Comparison of ENCODE assay signal across 2 cellular contexts in genomic region chr20:44683263-44684046, GRCh38.
TF ChIP-seq lines count a peak whose summit lies in the region.

No MANE protein-coding gene starts in this region.

TF ChIP-seq in K562, 482 proteins besides CTCF, POLR2A, EP300 and RAD21:
- TF ChIP-seq ETV1 (tag; conservative IDR thresholded peaks at IDR 0.05; ENCODE audit: low read depth), result peak; percentile 72
- TF ChIP-seq ELF1 (tag; IDR thresholded peaks at IDR 0.05), result peak; percentile 17; the same call in 1 of the 2 replicates
- no peak for TF ChIP-seq TRIM28 (IDR thresholded peaks at IDR 0.05)
- TF ChIP-seq RBM25 (IDR thresholded peaks at IDR 0.05; ENCODE audit: low read depth, low read length, severe bottlenecking), result peak; percentile 38
- TF ChIP-seq YY1 (IDR thresholded peaks at IDR 0.05; ENCODE audit: borderline replicate concordance in 1 of 3, control insufficient read depth in 1 of 3, extremely low read depth in 1 of 3, insufficient read depth in 3 of 3, insufficient read length in 1 of 3, insufficient replicate concordance in 2 of 3, low read depth in 1 of 3, low read length in 2 of 3), result peak in 2 of 3 experiments; percentile 27 to 36
- TF ChIP-seq SMC3 (conservative IDR thresholded peaks at IDR 0.05; ENCODE audit: insufficient read depth, low read depth, low read length), result peak; percentile 65
- TF ChIP-seq ZKSCAN3 (CRISPR knock-in tag; IDR thresholded peaks at IDR 0.05), result no peak
- peak; percentile 58 for TF ChIP-seq TFAP4 (CRISPR knock-in tag; IDR thresholded peaks at IDR 0.05; ENCODE audit: borderline replicate concordance)
- TF ChIP-seq DACH1 (IDR thresholded peaks at IDR 0.05; ENCODE audit: partially characterized antibody), result peak; percentile 82
- no peak for TF ChIP-seq MCM7 (IDR thresholded peaks at IDR 0.05)
- no peak for TF ChIP-seq ZNF639 (CRISPR knock-in tag; conservative IDR thresholded peaks at IDR 0.05 in 1 of 2, IDR thresholded peaks at IDR 0.05 in 1 of 2)
- peak; percentile 58 for TF ChIP-seq CEBPB (tag; IDR thresholded peaks at IDR 0.05)
- no peak for TF ChIP-seq MXD1 (CRISPR knock-in tag; IDR thresholded peaks at IDR 0.05; ENCODE audit: borderline replicate concordance, poor library complexity, severe bottlenecking)
- peak; percentile 6; the same call in 1 of the 2 replicates for TF ChIP-seq STAG1 (CRISPR knock-in tag; IDR thresholded peaks at IDR 0.05; ENCODE audit: borderline replicate concordance)
- no peak for TF ChIP-seq NFYB (IDR thresholded peaks at IDR 0.05; ENCODE audit: extremely low read depth, insufficient read length)
- no peak for TF ChIP-seq CXXC5 (CRISPR knock-in tag; IDR thresholded peaks at IDR 0.05)
- no peak for TF ChIP-seq CEBPG (CRISPR knock-in tag; IDR thresholded peaks at IDR 0.05)
- TF ChIP-seq CEBPG (tag; conservative IDR thresholded peaks at IDR 0.05 in 1 of 2, IDR thresholded peaks at IDR 0.05 in 1 of 2), result peak; percentile 19 to 51; a peak in 2 of 4 replicates
- TF ChIP-seq RB1 (IDR thresholded peaks at IDR 0.05; ENCODE audit: low read depth), result 0 out of 2 replicates have a peak, but pooled peaks have one; percentile 38

TF ChIP-seq in HepG2, 621 proteins besides CTCF, POLR2A, EP300 and RAD21 (continues in another document):
- no peak for TF ChIP-seq ADNP (CRISPR knock-in tag; IDR thresholded peaks at IDR 0.05)
- TF ChIP-seq TBP (CRISPR knock-in tag; IDR thresholded peaks at IDR 0.05), result no peak
- TF ChIP-seq ZFP36 (IDR thresholded peaks at IDR 0.05; ENCODE audit: borderline replicate concordance, low read depth, low read length, partially characterized antibody), result peak; percentile 2
- peak; percentile 57; the same call in 1 of the 2 replicates for TF ChIP-seq REPIN1 (CRISPR knock-in tag; IDR thresholded peaks at IDR 0.05; ENCODE audit: borderline replicate concordance, low read depth)
- TF ChIP-seq HNRNPUL1 (IDR thresholded peaks at IDR 0.05; ENCODE audit: low read depth, low read length), result no peak
- TF ChIP-seq TERF1 (CRISPR knock-in tag; IDR thresholded peaks at IDR 0.05), result no peak
- no peak for TF ChIP-seq ZFP82 (CRISPR knock-in tag; IDR thresholded peaks at IDR 0.05; ENCODE audit: borderline replicate concordance)
- peak; percentile 60 for TF ChIP-seq CEBPG (CRISPR knock-in tag; IDR thresholded peaks at IDR 0.05)
- TF ChIP-seq ATM (IDR thresholded peaks at IDR 0.05; ENCODE audit: borderline replicate concordance), result no peak
- TF ChIP-seq, protein P1, sequence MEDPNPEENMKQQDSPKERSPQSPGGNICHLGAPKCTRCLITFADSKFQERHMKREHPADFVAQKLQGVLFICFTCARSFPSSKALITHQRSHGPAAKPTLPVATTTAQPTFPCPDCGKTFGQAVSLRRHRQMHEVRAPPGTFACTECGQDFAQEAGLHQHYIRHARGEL (CRISPR knock-in tag; IDR thresholded peaks at IDR 0.05), result no peak
- 0 out of 2 replicates have a peak, but pooled peaks have one; percentile 28 for TF ChIP-seq CBX5 (CRISPR knock-in tag; IDR thresholded peaks at IDR 0.05; ENCODE audit: borderline replicate concordance)
- TF ChIP-seq GTF2F1 (IDR thresholded peaks at IDR 0.05; ENCODE audit: low read length), result no peak
- no peak for TF ChIP-seq ZNF3 (CRISPR knock-in tag; IDR thresholded peaks at IDR 0.05)
- TF ChIP-seq ZFP37 (CRISPR knock-in tag; IDR thresholded peaks at IDR 0.05; ENCODE audit: borderline replicate concordance), result no peak
- TF ChIP-seq IKZF4 (CRISPR knock-in tag; IDR thresholded peaks at IDR 0.05; ENCODE audit: borderline replicate concordance, low read depth, not compliant biosample characterization), result no peak
- no peak for TF ChIP-seq ZNF264 (CRISPR knock-in tag; IDR thresholded peaks at IDR 0.05)
- TF ChIP-seq ZNF775 (CRISPR knock-in tag; IDR thresholded peaks at IDR 0.05; ENCODE audit: borderline replicate concordance), result no peak
- TF ChIP-seq NFE2L1 (CRISPR knock-in tag; IDR thresholded peaks at IDR 0.05; ENCODE audit: borderline replicate concordance), result no peak
- no peak for TF ChIP-seq RXRA (CRISPR knock-in tag; IDR thresholded peaks at IDR 0.05)
- TF ChIP-seq ZNF30 (CRISPR knock-in tag; IDR thresholded peaks at IDR 0.05), result no peak
- TF ChIP-seq SPEN (CRISPR knock-in tag; IDR thresholded peaks at IDR 0.05; ENCODE audit: low read depth), result peak; percentile 29; the same call in 1 of the 2 replicates
- TF ChIP-seq ZNF33B (CRISPR knock-in tag; IDR thresholded peaks at IDR 0.05), result no peak
- TF ChIP-seq ZNF644 (CRISPR knock-in tag; IDR thresholded peaks at IDR 0.05; ENCODE audit: low read depth), result no peak
- TF ChIP-seq, protein P2, sequence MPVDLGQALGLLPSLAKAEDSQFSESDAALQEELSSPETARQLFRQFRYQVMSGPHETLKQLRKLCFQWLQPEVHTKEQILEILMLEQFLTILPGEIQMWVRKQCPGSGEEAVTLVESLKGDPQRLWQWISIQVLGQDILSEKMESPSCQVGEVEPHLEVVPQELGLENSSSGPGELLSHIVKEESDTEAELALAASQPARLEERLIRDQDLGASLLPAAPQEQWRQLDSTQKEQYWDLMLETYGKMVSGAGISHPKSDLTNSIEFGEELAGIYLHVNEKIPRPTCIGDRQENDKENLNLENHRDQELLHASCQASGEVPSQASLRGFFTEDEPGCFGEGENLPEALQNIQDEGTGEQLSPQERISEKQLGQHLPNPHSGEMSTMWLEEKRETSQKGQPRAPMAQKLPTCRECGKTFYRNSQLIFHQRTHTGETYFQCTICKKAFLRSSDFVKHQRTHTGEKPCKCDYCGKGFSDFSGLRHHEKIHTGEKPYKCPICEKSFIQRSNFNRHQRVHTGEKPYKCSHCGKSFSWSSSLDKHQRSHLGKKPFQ (CRISPR knock-in tag; IDR thresholded peaks at IDR 0.05; ENCODE audit: insufficient replicate concordance), result no peak
- no peak for TF ChIP-seq TBX3 (IDR thresholded peaks at IDR 0.05; ENCODE audit: borderline replicate concordance)
- no peak for TF ChIP-seq ZNF382 (CRISPR knock-in tag; IDR thresholded peaks at IDR 0.05; ENCODE audit: borderline replicate concordance)
- TF ChIP-seq ZNF678 (CRISPR knock-in tag; IDR thresholded peaks at IDR 0.05), result no peak
- TF ChIP-seq TSC22D2 (CRISPR knock-in tag; IDR thresholded peaks at IDR 0.05; ENCODE audit: borderline replicate concordance), result no peak
- peak; percentile 77; the same call in 1 of the 2 replicates for TF ChIP-seq SMC3 (IDR thresholded peaks at IDR 0.05; ENCODE audit: low read length)
- no peak for TF ChIP-seq CREB3 (CRISPR knock-in tag; IDR thresholded peaks at IDR 0.05)
- no peak for TF ChIP-seq ZNF160 (CRISPR knock-in tag; IDR thresholded peaks at IDR 0.05)
- no peak for TF ChIP-seq ZNF432 (CRISPR knock-in tag; IDR thresholded peaks at IDR 0.05; ENCODE audit: borderline replicate concordance)
- no peak for TF ChIP-seq ETV6 (CRISPR knock-in tag; conservative IDR thresholded peaks at IDR 0.05)
- TF ChIP-seq, protein P3, sequence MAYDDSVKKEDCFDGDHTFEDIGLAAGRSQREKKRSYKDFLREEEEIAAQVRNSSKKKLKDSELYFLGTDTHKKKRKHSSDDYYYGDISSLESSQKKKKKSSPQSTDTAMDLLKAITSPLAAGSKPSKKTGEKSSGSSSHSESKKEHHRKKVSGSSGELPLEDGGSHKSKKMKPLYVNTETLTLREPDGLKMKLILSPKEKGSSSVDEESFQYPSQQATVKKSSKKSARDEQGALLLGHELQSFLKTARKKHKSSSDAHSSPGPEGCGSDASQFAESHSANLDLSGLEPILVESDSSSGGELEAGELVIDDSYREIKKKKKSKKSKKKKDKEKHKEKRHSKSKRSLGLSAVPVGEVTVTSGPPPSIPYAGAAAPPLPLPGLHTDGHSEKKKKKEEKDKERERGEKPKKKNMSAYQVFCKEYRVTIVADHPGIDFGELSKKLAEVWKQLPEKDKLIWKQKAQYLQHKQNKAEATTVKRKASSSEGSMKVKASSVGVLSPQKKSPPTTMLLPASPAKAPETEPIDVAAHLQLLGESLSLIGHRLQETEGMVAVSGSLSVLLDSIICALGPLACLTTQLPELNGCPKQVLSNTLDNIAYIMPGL (CRISPR knock-in tag; IDR thresholded peaks at IDR 0.05; ENCODE audit: borderline replicate concordance in 1 of 2, low read depth in 1 of 2), result no peak
- peak; percentile 57 for TF ChIP-seq STAG1 (CRISPR knock-in tag; IDR thresholded peaks at IDR 0.05)
- 0 out of 2 replicates have a peak, but pooled peaks have one; percentile 38 for TF ChIP-seq ELF3 (CRISPR knock-in tag; IDR thresholded peaks at IDR 0.05)
- TF ChIP-seq CBFB (CRISPR knock-in tag; IDR thresholded peaks at IDR 0.05), result no peak
- TF ChIP-seq NRL (CRISPR knock-in tag; IDR thresholded peaks at IDR 0.05; ENCODE audit: borderline replicate concordance), result 0 out of 2 replicates have a peak, but pooled peaks have one; percentile 32
- TF ChIP-seq ZBTB26 (CRISPR knock-in tag; IDR thresholded peaks at IDR 0.05; ENCODE audit: borderline replicate concordance), result no peak
- TF ChIP-seq ZNF768 (CRISPR knock-in tag; IDR thresholded peaks at IDR 0.05), result peak; percentile 96
- TF ChIP-seq XRCC5 (optimal IDR thresholded peaks at IDR 0.05; ENCODE audit: low read length), result peak; percentile 45
- no peak for TF ChIP-seq ZSCAN12 (CRISPR knock-in tag; IDR thresholded peaks at IDR 0.05)
- no peak for TF ChIP-seq NR2F1 (CRISPR knock-in tag; IDR thresholded peaks at IDR 0.05)
- TF ChIP-seq ZNF12 (CRISPR knock-in tag; IDR thresholded peaks at IDR 0.05), result no peak
- TF ChIP-seq KDM2A (CRISPR knock-in tag; IDR thresholded peaks at IDR 0.05; ENCODE audit: borderline replicate concordance, low read depth), result peak; percentile 50; the same call in 1 of the 2 replicates
- 0 out of 2 replicates have a peak, but pooled peaks have one; percentile 30 for TF ChIP-seq ELF1 (CRISPR knock-in tag; IDR thresholded peaks at IDR 0.05)
